ENCODE assay signal across 8 cellular contexts in the genomic region with DNA sequence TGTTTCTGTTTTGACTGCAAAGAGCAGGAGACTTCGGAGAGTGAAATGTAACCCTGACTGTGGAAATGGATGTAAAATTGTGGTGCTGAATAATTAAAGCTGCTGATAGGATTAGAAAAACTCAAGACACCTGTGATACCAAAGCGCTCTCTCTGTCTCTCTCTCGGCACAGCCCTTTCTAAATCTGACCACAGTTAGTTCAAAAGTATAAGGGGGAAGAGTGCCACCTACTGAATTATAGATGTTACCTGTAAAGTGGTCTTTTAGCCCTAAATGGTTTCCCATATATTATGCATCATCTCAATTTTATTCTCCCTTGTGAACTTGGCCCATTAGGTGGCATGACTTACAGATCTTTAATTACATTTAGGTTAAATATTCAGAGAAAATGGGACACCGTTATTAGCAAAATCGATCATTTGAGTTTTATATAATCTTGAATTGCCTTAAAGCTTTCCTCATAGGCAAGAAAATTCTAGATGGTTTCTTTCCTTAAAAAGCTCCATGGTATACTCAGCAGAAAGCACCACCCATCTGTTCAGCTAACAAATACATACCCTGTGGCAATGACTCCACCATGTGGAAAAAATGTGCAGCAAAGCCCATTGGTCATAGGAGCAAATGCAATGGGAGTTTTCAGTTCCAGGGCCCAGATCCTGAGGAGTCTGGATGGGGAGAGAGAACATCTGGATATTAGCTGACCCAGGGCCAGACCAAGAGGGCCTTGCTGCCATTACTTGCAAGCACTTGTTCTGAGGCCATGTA.
DNase-seq lines count a peak whose midpoint lies in the region; ATAC-seq and TF ChIP-seq lines count a peak whose summit lies in the region.

No MANE protein-coding gene starts in this region.

- no peak overlapping the region for H3K4me3 ChIP-seq in astrocyte of the spinal cord (ENCODE audit: low read depth, low read length)

- TF ChIP-seq CTCF in astrocyte of the spinal cord (IDR thresholded peaks at IDR 0.05; ENCODE audit: low read depth, low read length), result peak; percentile 55

- DNase-seq in NCI-H2081 (lab: John Stamatoyannopoulos, UW) (peak; percentile 11 to 26), NCI-H2081 treated with DMSO at 0.1 percent for 48 hours (lab: John Stamatoyannopoulos, UW) (no peak), NCI-H2107 (lab: John Stamatoyannopoulos, UW) (peak; percentile 43), astrocyte of the spinal cord (ENCODE audit: low read depth, low spot score) (peak; percentile 50), kidney tubule cell (ENCODE audit: low spot score) (peak; percentile 53), NCI-H446 treated with DMSO at 0.1 percent for 48 hours (lab: John Stamatoyannopoulos, UW) (no peak)
- no peak for DNase-seq in activated CD8-positive, alpha-beta memory T cell treated with anti-CD3 and anti-CD28 coated beads for 24 hours

- in situ Hi-C loops in astrocyte of the spinal cord (cut with HindIII; ENCODE audit: low sequenced_read_pairs), result no loop called here

- no peak for ATAC-seq in HG03469 (IDR thresholded peaks at IDR 0.05; ENCODE audit: unreplicated experiment)

Comparison
In these comparisons a context has a peak if more than half of its experiments do, and no peak if none do; other contexts are left out.
1. DNase-seq: peak in NCI-H2081 (2 of 2), NCI-H2107 (single experiment), astrocyte of the spinal cord (single experiment) and kidney tubule cell (single experiment); none in NCI-H2081 treated with DMSO at 0.1 percent for 48 hours (single experiment), activated CD8-positive, alpha-beta memory T cell treated with anti-CD3 and anti-CD28 coated beads for 24 hours (single experiment) and NCI-H446 treated with DMSO at 0.1 percent for 48 hours (single experiment).